Comparison of ENCODE assay signal across 1 cellular context in genomic region chr10:71241114-71241898, GRCh38.
TF ChIP-seq lines count a peak whose summit lies in the region.

No MANE protein-coding gene starts in this region.

TF ChIP-seq in SK-N-SH, 30 proteins besides CTCF, POLR2A, EP300 and RAD21 (continued from another document):
- TF ChIP-seq USF1 (IDR thresholded peaks at IDR 0.05; ENCODE audit: borderline replicate concordance, low read depth) (no peak), PBX3 (IDR thresholded peaks at IDR 0.05) (peak; percentile 90), EZH2phosphoT487 (IDR thresholded peaks at IDR 0.05; ENCODE audit: borderline replicate concordance, low read depth) (no peak), RXRA (IDR thresholded peaks at IDR 0.05; ENCODE audit: borderline replicate concordance, low read depth) (peak; percentile 78; the same call in 1 of the 2 replicates), IRF3 (IDR thresholded peaks at IDR 0.05; ENCODE audit: low read depth, low read length) (no peak), SMC3 (IDR thresholded peaks at IDR 0.05; ENCODE audit: low read depth, low read length) (no peak), NFIC (IDR thresholded peaks at IDR 0.05; ENCODE audit: borderline replicate concordance) (peak; percentile 98), SIN3A (IDR thresholded peaks at IDR 0.05; ENCODE audit: borderline replicate concordance, low read depth, low read length) (no peak), TCF12 (IDR thresholded peaks at IDR 0.05) (peak; percentile 97), USF2 (IDR thresholded peaks at IDR 0.05; ENCODE audit: borderline replicate concordance, low read depth, low read length) (no peak), CHD2 (IDR thresholded peaks at IDR 0.05; ENCODE audit: low read length, partially characterized antibody) (peak; percentile 82), RCOR1 (IDR thresholded peaks at IDR 0.05; ENCODE audit: low read length) (peak; percentile 90), YY1 (IDR thresholded peaks at IDR 0.05; ENCODE audit: low read depth) (no peak), POLR2AphosphoS5 (IDR thresholded peaks at IDR 0.05; ENCODE audit: low read depth, low read length) (peak; percentile 79), MXI1 (IDR thresholded peaks at IDR 0.05; ENCODE audit: low read depth, low read length) (peak; percentile 89), MEF2A (IDR thresholded peaks at IDR 0.05; ENCODE audit: borderline replicate concordance, low read depth) (no peak), TAF1 (IDR thresholded peaks at IDR 0.05; ENCODE audit: borderline replicate concordance, low read depth, low read length) (peak; percentile 43), JUND (IDR thresholded peaks at IDR 0.05) (peak; percentile 70), REST (IDR thresholded peaks at IDR 0.05; ENCODE audit: low read depth, low read length) (peak; percentile 69), MAX (IDR thresholded peaks at IDR 0.05; ENCODE audit: low read depth) (peak; percentile 74)
